ENCODE assay signal across 15 cellular contexts in genomic region chr4:15658136-15658535, GRCh38.
"Had no signal": no experiment of that assay in that cellular context is flagged by ENCODE, and none has a peak within 500 bp of the region (broad histone marks: within the 10 kb centered on the region; RNA-seq: fewer than 3 reads in every experiment).

No MANE protein-coding gene starts in this region.

- ATAC-seq: activated T-helper 17 cell treated with anti-CD3 and anti-CD28 coated beads, Interleukin-2, amount 50 U/mL, for 72 hours had no signal

- H3K27ac Mint-ChIP-seq: activated B cell treated with CpG ODN at 0.5 μM for 24 hours; activated CD4-positive, alpha-beta T cell treated with anti-CD3 and anti-CD28 coated beads, Interleukin-2, amount 10 ng/mL, durations not matched to agents 7 days and 5 days; activated naive CD4-positive, alpha-beta T cell treated with anti-CD3 and anti-CD28 coated beads for 36 hours; activated T-helper 17 cell treated with anti-CD3 and anti-CD28 coated beads, Interleukin-2, amount 50 U/mL, for 72 hours; T-helper 1 cell treated with Interleukin-12 subunit alpha and Interleukin-12 subunit beta and Interleukin-4 antibody, amounts not matched to agents 30 μg/mL and 1 μg/mL, for 36 hours had no signal

- H3K27me3 ChIP-seq: brain microvascular endothelial cell, dorsolateral prefrontal cortex, esophagus muscularis mucosa had no signal

- H3K27ac ChIP-seq: brain microvascular endothelial cell, esophagus muscularis mucosa had no signal

- DNase-seq: activated B cell treated with CpG ODN at 0.5 μM for 24 hours; activated CD4-positive, alpha-beta T cell treated with anti-CD3 and anti-CD28 coated beads, Interleukin-2, amount 10 ng/mL, durations not matched to agents 7 days and 5 days; activated CD8-positive, alpha-beta memory T cell treated with anti-CD3 and anti-CD28 coated beads for 24 hours; activated naive CD4-positive, alpha-beta T cell treated with anti-CD3 and anti-CD28 coated beads for 36 hours; amniotic stem cell; brain microvascular endothelial cell; dorsolateral prefrontal cortex; mammary epithelial cell had no signal

- H3K9me3 ChIP-seq: esophagus muscularis mucosa had no signal

- H3K4me3 ChIP-seq: dorsolateral prefrontal cortex, esophagus muscularis mucosa had no signal

- H3K27me3 Mint-ChIP-seq: activated B cell treated with CpG ODN at 0.5 μM for 24 hours; activated CD4-positive, alpha-beta T cell treated with anti-CD3 and anti-CD28 coated beads, Interleukin-2, amount 10 ng/mL, durations not matched to agents 7 days and 5 days; activated T-helper 17 cell treated with anti-CD3 and anti-CD28 coated beads, Interleukin-2, amount 50 U/mL, for 72 hours; type B pancreatic cell had no signal

- FAIRE-seq: endometrium, TTC549 had no signal

- H3K36me3 ChIP-seq: brain microvascular endothelial cell, esophagus muscularis mucosa had no signal

- H3K9me3 Mint-ChIP-seq: activated B cell treated with CpG ODN at 0.5 μM for 24 hours; activated CD4-positive, alpha-beta T cell treated with anti-CD3 and anti-CD28 coated beads, Interleukin-2, amount 10 ng/mL, durations not matched to agents 7 days and 5 days; activated naive CD4-positive, alpha-beta T cell treated with anti-CD3 and anti-CD28 coated beads for 36 hours; activated T-helper 17 cell treated with anti-CD3 and anti-CD28 coated beads, Interleukin-2, amount 50 U/mL, for 72 hours; nephron; T-helper 1 cell treated with Interleukin-12 subunit alpha and Interleukin-12 subunit beta and Interleukin-4 antibody, amounts not matched to agents 30 μg/mL and 1 μg/mL, for 36 hours; type B pancreatic cell had no signal

- H3K4me3 Mint-ChIP-seq: activated B cell treated with CpG ODN at 0.5 μM for 24 hours; activated CD4-positive, alpha-beta T cell treated with anti-CD3 and anti-CD28 coated beads, Interleukin-2, amount 10 ng/mL, durations not matched to agents 7 days and 5 days; activated naive CD4-positive, alpha-beta T cell treated with anti-CD3 and anti-CD28 coated beads for 36 hours; activated T-helper 17 cell treated with anti-CD3 and anti-CD28 coated beads, Interleukin-2, amount 50 U/mL, for 72 hours; T-helper 1 cell treated with Interleukin-12 subunit alpha and Interleukin-12 subunit beta and Interleukin-4 antibody, amounts not matched to agents 30 μg/mL and 1 μg/mL, for 36 hours; type B pancreatic cell had no signal
